In the genomic region with DNA sequence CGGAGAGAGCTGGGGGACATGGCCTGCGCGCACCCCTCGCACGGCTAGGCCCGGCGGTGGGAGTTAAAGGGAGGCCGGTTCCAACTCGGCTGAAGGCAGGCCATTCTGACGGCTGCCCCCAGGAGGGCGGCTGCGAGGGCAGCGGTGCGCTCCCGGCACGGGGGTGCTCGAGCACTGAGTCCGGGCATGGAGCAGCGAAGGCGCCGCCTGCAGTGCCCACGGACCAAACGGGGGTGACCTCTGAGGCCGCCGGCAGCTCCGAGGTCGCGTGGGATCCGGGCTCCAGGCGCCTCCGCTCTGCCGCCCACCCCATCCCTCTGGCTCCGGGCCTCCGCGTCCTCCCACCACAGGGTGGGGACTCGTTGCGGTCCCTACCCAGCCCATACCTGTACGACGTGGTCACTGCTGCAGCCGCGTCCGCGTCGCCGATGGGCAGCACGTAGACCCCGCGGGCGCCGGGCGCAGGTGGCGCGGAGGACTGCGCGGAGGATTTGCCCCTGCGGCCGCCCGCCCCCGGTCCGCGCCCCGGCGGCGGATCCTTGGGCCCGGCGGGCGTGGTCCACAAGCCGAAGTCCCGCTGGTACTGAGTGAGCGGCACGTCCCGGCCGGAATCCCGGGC, we compare ENCODE assay signal across 8 cellular contexts. TPM values are rescaled to one million over a fixed set of nuclear protein-coding genes. Genes with fewer than 3 reads are reported as not detected.
DNase-seq lines count a peak whose midpoint lies in the region; ATAC-seq and TF ChIP-seq lines count a peak whose summit lies in the region.

No MANE protein-coding gene starts in this region.

- no peak overlapping the region for H3K27ac ChIP-seq in neural cell (ENCODE audit: low read length)

- peaks cover 16% of the 10 kb centered on the region for H3K27me3 Mint-ChIP-seq in activated CD8-positive, alpha-beta memory T cell treated with anti-CD3 and anti-CD28 coated beads, Interleukin-2, amount 10 ng/mL, durations not matched to agents 7 days and 5 days

- no peaks in the 10 kb centered on the region for H3K79me2 ChIP-seq in neural cell (replicated peaks; ENCODE audit: insufficient read depth, low read length)

- peak; percentile 31 to 33 for ATAC-seq in activated CD4-positive, CD25-positive, alpha-beta regulatory T cell treated with anti-CD3 and anti-CD28 coated beads, Interleukin-2, amount 50 U/mL, for 24 hours
- peak; percentile 24 for ATAC-seq in HG03175 (IDR thresholded peaks at IDR 0.05; ENCODE audit: unreplicated experiment)
- ATAC-seq in activated CD8-positive, alpha-beta memory T cell treated with anti-CD3 and anti-CD28 coated beads, Interleukin-2, amount 10 ng/mL, durations not matched to agents 7 days and 5 days = peak; percentile 50

- no peaks in the 10 kb centered on the region for H3K36me3 ChIP-seq in neural cell (ENCODE audit: insufficient read depth, low read length)

- no peak for TF ChIP-seq EP300 in neural cell (conservative IDR thresholded peaks at IDR 0.05; ENCODE audit: poor library complexity, severe bottlenecking)

- H3K9me3 ChIP-seq in neural cell (ENCODE audit: low read length) = no peaks in the 10 kb centered on the region

- no peak for DNase-seq in activated CD4-positive, CD25-positive, alpha-beta regulatory T cell (lab: John Stamatoyannopoulos, UW)
- DNase-seq in activated CD8-positive, alpha-beta memory T cell treated with anti-CD3 and anti-CD28 coated beads, Interleukin-2, amount 10 ng/mL, durations not matched to agents 7 days and 5 days = peak; percentile 41
- DNase-seq in fibroblast of the aortic adventitia (ENCODE audit: low read depth) (no peak), NK-92 (lab: John Stamatoyannopoulos, UW; ENCODE audit: unreplicated experiment) (no peak), NCI-H1048 (lab: John Stamatoyannopoulos, UW) (no peak)

- peak overlapping the region; percentile 29 for H3K9ac ChIP-seq in neural cell (ENCODE audit: low read length)

- no peaks in the 10 kb centered on the region for H3K36me3 Mint-ChIP-seq in activated CD8-positive, alpha-beta memory T cell treated with anti-CD3 and anti-CD28 coated beads, Interleukin-2, amount 10 ng/mL, durations not matched to agents 7 days and 5 days

- H3K4me2 ChIP-seq in neural cell (ENCODE audit: low read length) = no peak overlapping the region

- peak overlapping the region; percentile 70 for H3K4me3 Mint-ChIP-seq in activated CD8-positive, alpha-beta memory T cell treated with anti-CD3 and anti-CD28 coated beads, Interleukin-2, amount 10 ng/mL, durations not matched to agents 7 days and 5 days

- peaks cover 16% of the 10 kb centered on the region for H3K27me3 ChIP-seq in neural cell (ENCODE audit: insufficient read depth, low read depth, low read length)

- TF ChIP-seq CTCF in fibroblast of the aortic adventitia (IDR thresholded peaks at IDR 0.05; ENCODE audit: insufficient read depth, low read length) (no peak), neural cell (IDR thresholded peaks at IDR 0.05; ENCODE audit: poor library complexity, severe bottlenecking) (no peak)

- peaks cover 15% of the 10 kb centered on the region for H3K4me1 Mint-ChIP-seq in activated CD8-positive, alpha-beta memory T cell treated with anti-CD3 and anti-CD28 coated beads, Interleukin-2, amount 10 ng/mL, durations not matched to agents 7 days and 5 days

- H2AFZ ChIP-seq in neural cell (ENCODE audit: low read depth, low read length) = no peak overlapping the region

- H3F3A ChIP-seq in neural cell (ENCODE audit: insufficient read depth, low read length, poor library complexity, severe bottlenecking) = no peaks in the 10 kb centered on the region

- CTCF ChIA-PET in activated CD8-positive, alpha-beta memory T cell treated with anti-CD3 and anti-CD28 coated beads, Interleukin-2, amount 10 ng/mL, durations not matched to agents 7 days and 5 days (lab: Charles Lee) = interaction anchor here (1.8 to 4.5 kb wide), 3 partner anchors 9 to 60 kb away, joined by 5 to 23 read pairs (median 6); partner anchors contain the start of gene PARL

- H3K9me2 ChIP-seq in neural cell (ENCODE audit: insufficient read depth, low read length) = no peaks in the 10 kb centered on the region

- no peak for TF ChIP-seq RAD21 in neural cell (conservative IDR thresholded peaks at IDR 0.05)

- no peak overlapping the region for H3K27ac Mint-ChIP-seq in activated CD8-positive, alpha-beta memory T cell treated with anti-CD3 and anti-CD28 coated beads, Interleukin-2, amount 10 ng/mL, durations not matched to agents 7 days and 5 days

- H3K4me3 ChIP-seq in fibroblast of the aortic adventitia (ENCODE audit: low read depth, low read length) (peak overlapping the region; percentile 69), neural cell (ENCODE audit: low read length) (peak overlapping the region; percentile 66)

- no peaks in the 10 kb centered on the region for H4K20me1 ChIP-seq in neural cell (ENCODE audit: insufficient read depth)

- H3K9me3 Mint-ChIP-seq in activated CD8-positive, alpha-beta memory T cell treated with anti-CD3 and anti-CD28 coated beads, Interleukin-2, amount 10 ng/mL, durations not matched to agents 7 days and 5 days (ENCODE audit: low read depth) = no peaks in the 10 kb centered on the region

TF ChIP-seq in neural cell, 6 proteins besides CTCF, POLR2A, EP300 and RAD21:
- TF ChIP-seq TAF1 (IDR thresholded peaks at IDR 0.05; ENCODE audit: low read depth) = no peak
- TF ChIP-seq EZH2 (IDR thresholded peaks at IDR 0.05; ENCODE audit: borderline replicate concordance, insufficient read depth, low read length, poor library complexity, severe bottlenecking) = no peak
- no peak for TF ChIP-seq SMC3 (conservative IDR thresholded peaks at IDR 0.05; ENCODE audit: poor library complexity)

RNA-seq across cellular contexts. Expression of gene MAP6D1, which starts 0.5 kb away (rescaled TPM):
- total RNA-seq in activated CD8-positive, alpha-beta memory T cell treated with anti-CD3 and anti-CD28 coated beads, Interleukin-2, amount 10 ng/mL, durations not matched to agents 7 days and 5 days = under 1 TPM; 0.47 to 0.70 TPM
- 1.4 and 6.0 TPM in 2 replicates for total RNA-seq in fibroblast of the aortic adventitia (ENCODE audit: low replicate concordance)
- 2.8 and 3.1 TPM in 2 replicates for polyA plus RNA-seq in neural cell
- polyA minus RNA-seq in neural cell = 3.9 and 4.5 TPM in 2 replicates

RNA-seq across cellular contexts. Expression of gene PARL, which starts 59.8 kb away (rescaled TPM):
- total RNA-seq in activated CD8-positive, alpha-beta memory T cell treated with anti-CD3 and anti-CD28 coated beads, Interleukin-2, amount 10 ng/mL, durations not matched to agents 7 days and 5 days = 10 to 100 TPM; 48.2 to 62.3 TPM
- total RNA-seq in fibroblast of the aortic adventitia (ENCODE audit: low replicate concordance) = 32.7 and 102 TPM in 2 replicates
- polyA plus RNA-seq in neural cell = 59.2 and 67.9 TPM in 2 replicates
- 38.7 and 45.1 TPM in 2 replicates for polyA minus RNA-seq in neural cell
